Comparison of ENCODE assay signal across 26 cellular contexts in the genomic region with DNA sequence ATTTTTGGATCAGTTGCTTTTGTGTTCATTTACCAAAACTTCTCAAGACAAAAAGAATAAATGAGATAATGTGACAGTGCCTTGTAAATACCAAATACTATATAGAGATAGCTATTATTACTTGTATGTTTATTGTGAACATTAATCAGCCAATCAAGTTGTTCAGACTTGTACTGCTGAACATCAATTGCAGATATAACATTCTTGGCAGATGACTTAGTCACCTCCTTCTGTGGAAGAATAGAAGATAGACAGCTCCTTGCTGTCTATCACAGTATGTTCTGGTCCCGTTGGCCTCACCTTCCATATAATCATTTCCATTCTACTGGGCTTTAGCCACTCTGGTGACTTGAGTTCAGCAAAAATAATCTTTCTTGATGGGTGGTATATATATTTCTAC.
"Had no signal": no experiment of that assay in that cellular context is flagged by ENCODE, and none has a peak within 500 bp of the region (broad histone marks: within the 10 kb centered on the region; RNA-seq: fewer than 3 reads in every experiment).

No MANE protein-coding gene starts in this region.

- H3K9me3 ChIP-seq: adrenal gland, breast epithelium had no signal

- H3K36me3 ChIP-seq: breast epithelium had no signal

- H3K27me3 ChIP-seq: adrenal gland, breast epithelium had no signal

- ATAC-seq: activated CD4-positive, alpha-beta T cell treated with anti-CD3 and anti-CD28 coated beads for 36 hours; activated T-helper 17 cell treated with anti-CD3 and anti-CD28 coated beads, Interleukin-2, amount 50 U/mL, for 72 hours; K562; PC-3 had no signal

- DNase-seq: activated CD4-positive, alpha-beta memory T cell treated with anti-CD3 and anti-CD28 coated beads, Interleukin-2, amount 10 ng/mL, durations not matched to agents 7 days and 5 days; activated CD4-positive, alpha-beta T cell treated with anti-CD3 and anti-CD28 coated beads for 36 hours; activated CD4-positive, alpha-beta T cell treated with anti-CD3 and anti-CD28 coated beads, Interleukin-2, amount 50 U/mL, for 1 hour; activated CD4-positive, CD25-positive, alpha-beta regulatory T cell; activated gamma-delta T cell; activated naive CD4-positive, alpha-beta T cell treated with anti-CD3 and anti-CD28 coated beads, Interleukin-2, amount 10 ng/mL, durations not matched to agents 7 days and 5 days; activated naive CD8-positive, alpha-beta T cell treated with anti-CD3 and anti-CD28 coated beads, Interleukin-2, amount 10 ng/mL, durations not matched to agents 7 days and 5 days; activated T-cell treated with anti-CD3 and anti-CD28 coated beads for 4 hours; activated T-cell treated with anti-CD3 and anti-CD28 coated beads, Interleukin-2, amount 50 U/mL, for 48 hours; adrenal gland; anterior cingulate cortex; Karpas-422; NCI-H1105 treated with DMSO at 0.1 percent for 48 hours; NCI-H1436 treated with DMSO at 0.1 percent for 48 hours; NCI-H187; NCI-H2081; NCI-H446; NCI-H524; PC-3; SIG-M5; T-helper 2 cell had no signal

- H3K4me3 ChIP-seq: adrenal gland, breast epithelium, K562 had no signal

- H3K9me3 Mint-ChIP-seq: activated CD4-positive, alpha-beta memory T cell treated with anti-CD3 and anti-CD28 coated beads, Interleukin-2, amount 10 ng/mL, durations not matched to agents 7 days and 5 days; activated naive CD4-positive, alpha-beta T cell treated with anti-CD3 and anti-CD28 coated beads, Interleukin-2, amount 10 ng/mL, durations not matched to agents 7 days and 5 days; activated naive CD8-positive, alpha-beta T cell treated with anti-CD3 and anti-CD28 coated beads, Interleukin-2, amount 10 ng/mL, durations not matched to agents 7 days and 5 days; activated T-helper 17 cell treated with anti-CD3 and anti-CD28 coated beads, Interleukin-2, amount 50 U/mL, for 72 hours; central memory CD8-positive, alpha-beta T cell had no signal

- H3K27me3 Mint-ChIP-seq: activated CD4-positive, alpha-beta memory T cell treated with anti-CD3 and anti-CD28 coated beads, Interleukin-2, amount 10 ng/mL, durations not matched to agents 7 days and 5 days; activated CD4-positive, alpha-beta T cell treated with anti-CD3 and anti-CD28 coated beads for 36 hours; activated naive CD4-positive, alpha-beta T cell treated with anti-CD3 and anti-CD28 coated beads, Interleukin-2, amount 10 ng/mL, durations not matched to agents 7 days and 5 days; activated naive CD8-positive, alpha-beta T cell treated with anti-CD3 and anti-CD28 coated beads, Interleukin-2, amount 10 ng/mL, durations not matched to agents 7 days and 5 days; activated T-helper 17 cell treated with anti-CD3 and anti-CD28 coated beads, Interleukin-2, amount 50 U/mL, for 72 hours; central memory CD8-positive, alpha-beta T cell had no signal

- H3K27ac Mint-ChIP-seq: activated CD4-positive, alpha-beta memory T cell treated with anti-CD3 and anti-CD28 coated beads, Interleukin-2, amount 10 ng/mL, durations not matched to agents 7 days and 5 days; activated CD4-positive, alpha-beta T cell treated with anti-CD3 and anti-CD28 coated beads for 36 hours; activated naive CD4-positive, alpha-beta T cell treated with anti-CD3 and anti-CD28 coated beads, Interleukin-2, amount 10 ng/mL, durations not matched to agents 7 days and 5 days; activated naive CD8-positive, alpha-beta T cell treated with anti-CD3 and anti-CD28 coated beads, Interleukin-2, amount 10 ng/mL, durations not matched to agents 7 days and 5 days; activated T-helper 17 cell treated with anti-CD3 and anti-CD28 coated beads, Interleukin-2, amount 50 U/mL, for 72 hours had no signal

- H3K4me3 Mint-ChIP-seq: activated CD4-positive, alpha-beta memory T cell treated with anti-CD3 and anti-CD28 coated beads, Interleukin-2, amount 10 ng/mL, durations not matched to agents 7 days and 5 days; activated CD4-positive, alpha-beta T cell treated with anti-CD3 and anti-CD28 coated beads for 36 hours; activated naive CD4-positive, alpha-beta T cell treated with anti-CD3 and anti-CD28 coated beads, Interleukin-2, amount 10 ng/mL, durations not matched to agents 7 days and 5 days; activated naive CD8-positive, alpha-beta T cell treated with anti-CD3 and anti-CD28 coated beads, Interleukin-2, amount 10 ng/mL, durations not matched to agents 7 days and 5 days; activated T-helper 17 cell treated with anti-CD3 and anti-CD28 coated beads, Interleukin-2, amount 50 U/mL, for 72 hours; central memory CD8-positive, alpha-beta T cell had no signal

- H3K4me1 Mint-ChIP-seq: activated CD4-positive, alpha-beta memory T cell treated with anti-CD3 and anti-CD28 coated beads, Interleukin-2, amount 10 ng/mL, durations not matched to agents 7 days and 5 days; activated CD4-positive, alpha-beta T cell treated with anti-CD3 and anti-CD28 coated beads for 36 hours; activated naive CD4-positive, alpha-beta T cell treated with anti-CD3 and anti-CD28 coated beads, Interleukin-2, amount 10 ng/mL, durations not matched to agents 7 days and 5 days; activated naive CD8-positive, alpha-beta T cell treated with anti-CD3 and anti-CD28 coated beads, Interleukin-2, amount 10 ng/mL, durations not matched to agents 7 days and 5 days; central memory CD8-positive, alpha-beta T cell had no signal

- H3K4me1 ChIP-seq: adrenal gland, breast epithelium had no signal

- H3K27ac ChIP-seq: adrenal gland, breast epithelium, VCaP had no signal
